Comparison of ENCODE assay signal across 8 cellular contexts in genomic region chr9:89606567-89607311, GRCh38. TPM values are rescaled to one million over a fixed set of nuclear protein-coding genes. Genes with fewer than 3 reads are reported as not detected.
A peak's percentile ranks its signal among the peaks of the same experiment; 100 is the strongest.
DNase-seq lines count a peak whose midpoint lies in the region; ATAC-seq, FAIRE-seq and TF ChIP-seq lines count a peak whose summit lies in the region.

No MANE protein-coding gene starts in this region.

- H3K4me1 ChIP-seq in SK-N-SH (ENCODE audit: control insufficient read depth in 1 of 2, insufficient read depth in 2 of 2, low read depth in 1 of 2, low read length in 1 of 2) = peaks cover 24 to 41% of the 10 kb centered on the region in 2 experiments
- peaks cover 29% of the 10 kb centered on the region for H3K4me1 ChIP-seq in keratinocyte (ENCODE audit: control insufficient read depth, extremely low read depth, insufficient read depth, low read length)

- intact Hi-C loops in activated CD4-positive, alpha-beta T cell treated with anti-CD3 and anti-CD28 coated beads for 36 hours (cut with DNase I, micrococcal nuclease) = loop anchor here in 1 of 2 experiments (10.0 kb wide), 2 partner anchors 138 to 1148 kb away; no protein-coding TSS in a partner anchor

- H4K20me1 ChIP-seq in SK-N-SH (ENCODE audit: insufficient read depth) (no peaks in the 10 kb centered on the region), keratinocyte (ENCODE audit: control insufficient read depth, extremely low read depth, insufficient read depth, low read length) (no peaks in the 10 kb centered on the region)

- peak overlapping the region; percentile 9 for H3K27ac Mint-ChIP-seq in activated CD4-positive, alpha-beta T cell treated with anti-CD3 and anti-CD28 coated beads for 36 hours

- H3K27ac ChIP-seq in SK-N-SH (ENCODE audit: low read depth in 2 of 2, low read length in 1 of 2) (peak overlapping the region; percentile 13 to 91; a peak in 2 of 4 replicates), keratinocyte (ENCODE audit: control insufficient read depth, insufficient read depth, low read length) (no peak overlapping the region)

- H3K27me3 ChIP-seq in SK-N-SH (ENCODE audit: insufficient read depth) (no peaks in the 10 kb centered on the region; the same call in 1 of the 2 replicates), keratinocyte (ENCODE audit: control insufficient read depth, extremely low read depth, insufficient read depth, low read length) (peaks cover 31% of the 10 kb centered on the region)

- H3K27me3 Mint-ChIP-seq in activated CD4-positive, alpha-beta T cell treated with anti-CD3 and anti-CD28 coated beads for 36 hours = peaks cover 2% of the 10 kb centered on the region

- H3K9me3 Mint-ChIP-seq in activated CD4-positive, alpha-beta T cell treated with anti-CD3 and anti-CD28 coated beads for 36 hours (ENCODE audit: low read depth) = no peaks in the 10 kb centered on the region

- no peaks in the 10 kb centered on the region for H3K36me3 ChIP-seq in SK-N-SH (replicated peaks in 1 of 2; ENCODE audit: control insufficient read depth in 1 of 2, insufficient read depth in 2 of 2, low read length in 1 of 2)
- H3K36me3 ChIP-seq in keratinocyte (ENCODE audit: control insufficient read depth in 2 of 2, extremely low read depth in 1 of 2, insufficient read depth in 2 of 2, low read length in 2 of 2) = no peaks in the 10 kb centered on the region

- TF ChIP-seq EP300 in SK-N-SH (IDR thresholded peaks at IDR 0.05; ENCODE audit: borderline replicate concordance in 1 of 2, low read depth in 1 of 2, low read length in 1 of 2) = peak in 1 of 2 experiments; percentile 38; a peak in 1 of 4 replicates

- H3K4me3 ChIP-seq in SK-N-SH (ENCODE audit: low read depth in 2 of 2, low read length in 1 of 2) (peak overlapping the region in 1 of 2 experiments; percentile 47; a peak in 2 of 4 replicates), keratinocyte (ENCODE audit: control insufficient read depth in 2 of 3, extremely low read depth in 1 of 3, insufficient read depth in 2 of 3, low read depth in 1 of 3, low read length in 3 of 3) (peak overlapping the region in 2 of 3 experiments; percentile 55 to 56)

- CTCF ChIA-PET in activated CD4-positive, alpha-beta T cell treated with anti-CD3 and anti-CD28 coated beads for 36 hours (lab: Charles Lee) = interaction anchor here (1.5 to 1.8 kb wide), 2 partner anchors 9 to 493 kb away, joined by 4 to 6 read pairs; no protein-coding TSS in a partner anchor
- CTCF ChIA-PET in SK-N-SH (lab: Yijun Ruan, JAX) = interaction anchor here (0.7 to 17.1 kb wide), 10 partner anchors 17 to 497 kb away, joined by 3 to 604 read pairs (median 4); no protein-coding TSS in a partner anchor

- no peaks in the 10 kb centered on the region for H3K9me1 ChIP-seq in keratinocyte (ENCODE audit: control insufficient read depth, extremely low read depth, insufficient read depth, low read length)

- peak overlapping the region; percentile 74 for H3K4me3 Mint-ChIP-seq in activated CD4-positive, alpha-beta T cell treated with anti-CD3 and anti-CD28 coated beads for 36 hours

- peak; percentile 68 for DNase-seq in activated CD4-positive, alpha-beta T cell treated with anti-CD3 and anti-CD28 coated beads for 36 hours
- DNase-seq in activated CD4-positive, alpha-beta T cell treated with anti-CD3 and anti-CD28 coated beads, Interleukin-2, amount 50 U/mL, for 1 hour = no peak
- DNase-seq in SK-N-SH (peak; percentile 68), keratinocyte (ENCODE audit: low read depth, low spot score) (no peak), activated gamma-delta T cell treated with Interleukin-2 at 50 U/mL for 16 hours (no peak)
- peak; percentile 3 for DNase-seq in central memory CD4-positive, alpha-beta T cell
- DNase-seq in stimulated activated CD4-positive, alpha-beta T cell treated with anti-CD3 and anti-CD28 coated beads, Interleukin-12 subunit alpha, Interleukin-12 subunit beta, amount 100 ng/mL, for 24 hours (ENCODE audit: low read depth in 2 of 2) = peak; percentile 31 to 32

- POLR2A ChIA-PET in activated CD4-positive, alpha-beta T cell treated with anti-CD3 and anti-CD28 coated beads for 36 hours (lab: Charles Lee) = interaction anchor here (0.5 kb wide), 1 partner anchor 299 kb away, joined by 9 read pairs; no protein-coding TSS in a partner anchor
- POLR2A ChIA-PET in SK-N-SH (lab: Yijun Ruan, JAX) = interaction anchor here (0.6 to 8.4 kb wide), 6 partner anchors 14 to 565 kb away, joined by 3 to 134 read pairs (median 4); no protein-coding TSS in a partner anchor

- no peak overlapping the region for H3K9ac ChIP-seq in SK-N-SH
- no peak overlapping the region for H3K9ac ChIP-seq in keratinocyte (ENCODE audit: control insufficient read depth, extremely low read depth, insufficient read depth, low read length)

- peak; percentile 55 for ATAC-seq in activated CD4-positive, alpha-beta T cell treated with anti-CD3 and anti-CD28 coated beads for 36 hours
- ATAC-seq in HG02588 (IDR thresholded peaks at IDR 0.05; ENCODE audit: unreplicated experiment) = no peak

- H3K36me3 Mint-ChIP-seq in activated CD4-positive, alpha-beta T cell treated with anti-CD3 and anti-CD28 coated beads for 36 hours (ENCODE audit: low read depth) = no peaks in the 10 kb centered on the region

- H3F3A ChIP-seq in SK-N-SH (replicated peaks; ENCODE audit: insufficient read depth) = peaks cover 27% of the 10 kb centered on the region

- dilution Hi-C loops in keratinocyte (cut with MboI; ENCODE audit: extremely low pct_ligation_motif_present, low sequenced_read_pairs) = loop anchor here (10.0 kb wide), 1 partner anchor 498 kb away; no protein-coding TSS in a partner anchor

- 42% methylated on average over 9 of the region's 9 CpGs for WGBS in SK-N-SH (ENCODE audit: low lambda C conversion rate)

- peak; percentile 40; the same call in 1 of the 2 replicates for TF ChIP-seq RAD21 in SK-N-SH (IDR thresholded peaks at IDR 0.05; ENCODE audit: low read length)

- H3K9me2 ChIP-seq in SK-N-SH = no peaks in the 10 kb centered on the region

- FAIRE-seq in keratinocyte (lab: Jason Lieb, UNC) = peak; percentile 13

- peaks cover 33% of the 10 kb centered on the region for H3K4me1 Mint-ChIP-seq in activated CD4-positive, alpha-beta T cell treated with anti-CD3 and anti-CD28 coated beads for 36 hours

- H2AFZ ChIP-seq in SK-N-SH (ENCODE audit: low read depth) (no peak overlapping the region), keratinocyte (ENCODE audit: control insufficient read depth, low read length) (no peak overlapping the region)

- H3K79me2 ChIP-seq in SK-N-SH (ENCODE audit: insufficient read depth) (no peaks in the 10 kb centered on the region), keratinocyte (ENCODE audit: control insufficient read depth, insufficient read depth, low read length) (no peaks in the 10 kb centered on the region)

- H3K4me2 ChIP-seq in SK-N-SH = peak overlapping the region; percentile 91
- peak overlapping the region; percentile 83 for H3K4me2 ChIP-seq in keratinocyte (ENCODE audit: control insufficient read depth, extremely low read depth, insufficient read depth, low read depth, low read length)

- H3K9me3 ChIP-seq in SK-N-SH = no peaks in the 10 kb centered on the region
- no peaks in the 10 kb centered on the region for H3K9me3 ChIP-seq in keratinocyte (ENCODE audit: control insufficient read depth, low read depth, low read length)

- no peak for TF ChIP-seq CTCF in SK-N-SH (IDR thresholded peaks at IDR 0.05)
- TF ChIP-seq CTCF in keratinocyte (optimal IDR thresholded peaks at IDR 0.05 in 1 of 3, IDR thresholded peaks at IDR 0.05 in 1 of 3, conservative IDR thresholded peaks at IDR 0.05 in 1 of 3; ENCODE audit: extremely low read depth in 1 of 3, insufficient read depth in 2 of 3, low read length in 3 of 3) = no peak

TF ChIP-seq in SK-N-SH, 30 proteins besides CTCF, POLR2A, EP300 and RAD21 (continues in another document):
- TF ChIP-seq YY1 (IDR thresholded peaks at IDR 0.05; ENCODE audit: low read depth) (no peak), PBX3 (IDR thresholded peaks at IDR 0.05) (no peak), FOXJ3 (CRISPR knock-in tag; IDR thresholded peaks at IDR 0.05) (no peak), FOSL2 (IDR thresholded peaks at IDR 0.05; ENCODE audit: borderline replicate concordance, low read depth) (peak; percentile 29; the same call in 1 of the 2 replicates), RCOR1 (IDR thresholded peaks at IDR 0.05; ENCODE audit: low read length) (peak; percentile 57; the same call in 1 of the 2 replicates), GABPA (IDR thresholded peaks at IDR 0.05; ENCODE audit: low read depth) (no peak), RFX5 (IDR thresholded peaks at IDR 0.05; ENCODE audit: low read length) (no peak), TAF1 (IDR thresholded peaks at IDR 0.05; ENCODE audit: borderline replicate concordance, low read depth, low read length) (no peak), NFIC (IDR thresholded peaks at IDR 0.05; ENCODE audit: borderline replicate concordance) (no peak), JUND (IDR thresholded peaks at IDR 0.05) (no peak), SMC3 (IDR thresholded peaks at IDR 0.05; ENCODE audit: low read depth, low read length) (no peak), TEAD4 (IDR thresholded peaks at IDR 0.05; ENCODE audit: borderline replicate concordance, insufficient read depth) (no peak), CHD2 (IDR thresholded peaks at IDR 0.05; ENCODE audit: low read length, partially characterized antibody) (peak; percentile 78), EZH2phosphoT487 (IDR thresholded peaks at IDR 0.05; ENCODE audit: borderline replicate concordance, low read depth) (no peak)

RNA-seq across cellular contexts. Expression of gene GADD45G, which starts 1.9 kb away (rescaled TPM):
- total RNA-seq in activated CD4-positive, alpha-beta T cell treated with anti-CD3 and anti-CD28 coated beads for 36 hours = 1 to 10 TPM; 1.2 to 1.6 TPM
- polyA plus RNA-seq in SK-N-SH (2012; rRNA removed) (1.3 and 1.8 TPM in 2 replicates), keratinocyte (0.05 to 0.27 TPM in 2 of 3 replicates, not detected in the other)
- 0.98 and 1.4 TPM in 2 replicates for polyA plus RNA-seq in SK-N-SH (2012; cell fraction: cytosol; rRNA removed)
- 3.2 and 7.4 TPM in 2 replicates for polyA plus RNA-seq in SK-N-SH (2012; cell fraction: nucleus; rRNA removed)
- 0.84 TPM for polyA plus RNA-seq in keratinocyte (2011; ENCODE audit: low read depth)
- polyA plus RNA-seq in keratinocyte (2011; cell fraction: cytosol; rRNA removed) = not detected in 2 replicates
- polyA plus RNA-seq in keratinocyte (2011; cell fraction: nucleus; rRNA removed) = not detected in 2 replicates
- 2.9 TPM in 1 of 2 replicates, not detected in the other for polyA plus RNA-seq in keratinocyte (2012; ENCODE audit: low replicate concordance)
- not detected in 3 replicates for polyA minus RNA-seq in keratinocyte
- not detected for polyA minus RNA-seq in keratinocyte (2011; cell fraction: cytosol; rRNA and poly(A)+ RNA removed)
- polyA minus RNA-seq in keratinocyte (2011; cell fraction: nucleus; rRNA and poly(A)+ RNA removed) = not detected in 2 replicates

Comparison
In these comparisons a context has a peak if more than half of its experiments do, and no peak if none do; other contexts are left out.
1. DNase-seq: peak in activated CD4-positive, alpha-beta T cell treated with anti-CD3 and anti-CD28 coated beads for 36 hours (single experiment), SK-N-SH (single experiment), central memory CD4-positive, alpha-beta T cell (single experiment) and stimulated activated CD4-positive, alpha-beta T cell treated with anti-CD3 and anti-CD28 coated beads, Interleukin-12 subunit alpha, Interleukin-12 subunit beta, amount 100 ng/mL, for 24 hours (2 of 2); none in activated CD4-positive, alpha-beta T cell treated with anti-CD3 and anti-CD28 coated beads, Interleukin-2, amount 50 U/mL, for 1 hour (single experiment), keratinocyte (single experiment) and activated gamma-delta T cell treated with Interleukin-2 at 50 U/mL for 16 hours (single experiment).